22 cellular contexts compared by ENCODE assay signal in genomic region chr2:46489430-46489829, GRCh38. TPM values are rescaled to one million over a fixed set of nuclear protein-coding genes. Genes with fewer than 3 reads are reported as not detected.
A peak's percentile ranks its signal among the peaks of the same experiment; 100 is the strongest.
DNase-seq lines count a peak whose midpoint lies in the region; TF ChIP-seq lines count a peak whose summit lies in the region.
"Had no signal": no experiment of that assay in that cellular context is flagged by ENCODE, and none has a peak within 500 bp of the region (broad histone marks: within the 10 kb centered on the region; RNA-seq: fewer than 3 reads in every experiment).

No MANE protein-coding gene starts in this region.

- CTCF ChIA-PET in MCF 10A (lab: Yijun Ruan, JAX): interaction anchor here (0.6 to 0.7 kb wide), 3 partner anchors 43 to 453 kb away, joined by 4 to 5 read pairs (median 4); no protein-coding TSS in a partner anchor

- intact Hi-C loops in breast epithelium (cut with DNase I; ENCODE audit: low total_unique reads) (no loop called here), MCF 10A (cut with micrococcal nuclease) (no loop called here), testis (cut with DNase I; ENCODE audit: low total_unique reads) (no loop called here), posterior vena cava (cut with DNase I) (loop anchor here in 1 of 2 donors (10.0 kb wide), 1 partner anchor 65 kb away; no protein-coding TSS in a partner anchor)

- TF ChIP-seq POLR2A in breast epithelium (IDR thresholded peaks at IDR 0.05) (no peak), testis (IDR thresholded peaks at IDR 0.05) (no peak)

- 70 to 74% methylated on average over 4 of the region's 4 CpGs for WGBS in testis, 2 donors

- no peak overlapping the region for H3K27ac Mint-ChIP-seq in MCF 10A (ENCODE audit: low read depth, unreplicated experiment)
- H3K27ac Mint-ChIP-seq: activated B cell treated with CpG ODN at 0.5 μM for 24 hours, T-cell had no signal

- no peaks in the 10 kb centered on the region for H3K9me3 ChIP-seq in breast epithelium
- no peaks in the 10 kb centered on the region for H3K9me3 ChIP-seq in WERI-Rb-1 (ENCODE audit: severe bottlenecking)
- no peaks in the 10 kb centered on the region for H3K9me3 ChIP-seq in testis
- H3K9me3 ChIP-seq: Peyer's patch had no signal

- TF ChIP-seq CTCF in breast epithelium (IDR thresholded peaks at IDR 0.05): no peak
- no peak for TF ChIP-seq CTCF in MCF 10A (IDR thresholded peaks at IDR 0.05; ENCODE audit: unreplicated experiment)
- TF ChIP-seq CTCF in WERI-Rb-1 (IDR thresholded peaks at IDR 0.05; ENCODE audit: low read depth, low read length): no peak
- no peak for TF ChIP-seq CTCF in testis (IDR thresholded peaks at IDR 0.05)

- H3K4me1 ChIP-seq in breast epithelium (no peaks in the 10 kb centered on the region), testis (peaks cover 23% of the 10 kb centered on the region)

- POLR2A ChIA-PET in MCF 10A (lab: Yijun Ruan, JAX): no interaction called here

- peaks cover 19% of the 10 kb centered on the region for H3K4me1 Mint-ChIP-seq in MCF 10A (ENCODE audit: insufficient read depth, unreplicated experiment)

- H3K27me3 Mint-ChIP-seq in MCF 10A (ENCODE audit: insufficient read depth, unreplicated experiment): no peaks in the 10 kb centered on the region
- H3K27me3 Mint-ChIP-seq: activated B cell treated with CpG ODN at 0.5 μM for 24 hours had no signal

- H3K27me3 ChIP-seq in breast epithelium (no peaks in the 10 kb centered on the region), WERI-Rb-1 (ENCODE audit: insufficient read depth, low read depth, severe bottlenecking) (no peaks in the 10 kb centered on the region), layer of hippocampus (ENCODE audit: control insufficient read depth, insufficient read depth, low read length) (no peaks in the 10 kb centered on the region), testis (no peaks in the 10 kb centered on the region)
- H3K27me3 ChIP-seq: Peyer's patch had no signal

- no peaks in the 10 kb centered on the region for H3K9me3 Mint-ChIP-seq in MCF 10A (ENCODE audit: unreplicated experiment)
- H3K9me3 Mint-ChIP-seq: activated B cell treated with CpG ODN at 0.5 μM for 24 hours, T-cell had no signal

- H3K27ac ChIP-seq in breast epithelium (peak overlapping the region; percentile 45 to 80), WERI-Rb-1 (peak overlapping the region; percentile 14), layer of hippocampus (ENCODE audit: low read depth, low read length) (peak overlapping the region; percentile 75), testis (no peak overlapping the region)
- H3K27ac ChIP-seq: Peyer's patch had no signal

- H3K36me3 ChIP-seq in breast epithelium (no peaks in the 10 kb centered on the region), WERI-Rb-1 (no peaks in the 10 kb centered on the region), testis (ENCODE audit: low read depth, missing control alignments) (no peaks in the 10 kb centered on the region)
- H3K36me3 ChIP-seq: Peyer's patch had no signal

- H3K4me3 ChIP-seq in breast epithelium (no peak overlapping the region), WERI-Rb-1 (ENCODE audit: low read depth, low read length) (no peak overlapping the region), testis (no peak overlapping the region)
- H3K4me3 ChIP-seq: Peyer's patch had no signal

- BruUV-seq in MCF 10A (replicated peaks; lab: Mats Ljungman, UMichigan): no TSS peak

- no peaks in the 10 kb centered on the region for H3K36me3 Mint-ChIP-seq in MCF 10A (ENCODE audit: insufficient read depth, unreplicated experiment)
- H3K36me3 Mint-ChIP-seq: T-cell had no signal

- DNase-seq in breast epithelium (ENCODE audit: low spot score in 2 of 2): no peak
- DNase-seq in MCF 10A (ENCODE audit: unreplicated experiment): no peak
- DNase-seq in WERI-Rb-1: no peak
- DNase-seq in testis: peak; percentile 30
- DNase-seq in occipital lobe (lab: John Stamatoyannopoulos, UW): no peak
- no peak for DNase-seq in posterior vena cava (ENCODE audit: low spot score)
- DNase-seq in A172 (ENCODE audit: low spot score): no peak
- DNase-seq: activated B cell treated with CpG ODN at 0.5 μM for 24 hours; activated effector memory CD4-positive, alpha-beta T cell treated with Interleukin-2 at 50 U/mL for 16 hours; amniotic stem cell; dermis blood vessel endothelial cell; erythroblast; glutamatergic neuron; Karpas-422; NCI-H1417; NCI-H2171 treated with DMSO at 0.1 percent for 48 hours; NCI-H748 treated with DMSO at 0.1 percent for 48 hours; Peyer's patch; stimulated activated naive CD4-positive, alpha-beta T cell treated with Interleukin-2 at 50 U/mL for 16 hours; T-cell had no signal

- no peak overlapping the region for H3K4me3 Mint-ChIP-seq in MCF 10A (ENCODE audit: unreplicated experiment)
- H3K4me3 Mint-ChIP-seq: activated B cell treated with CpG ODN at 0.5 μM for 24 hours, T-cell had no signal

RNA-seq across cellular contexts. Expression of gene TMEM247, which starts 10.1 kb away (rescaled TPM):
- total RNA-seq in breast epithelium (not detected), MCF 10A (2022) (not detected in 2 replicates), testis (10 to 100 TPM; 18.5 to 27.2 TPM), occipital lobe (not detected), posterior vena cava (not detected)
- 59.4 TPM for polyA plus RNA-seq in testis (ENCODE audit: insufficient read depth, low read depth, low replicate concordance)
- total RNA-seq in A172 (2014; rRNA removed; shearing (Covaris generic)): not detected in 2 replicates
- total RNA-seq: activated B cell treated with CpG ODN at 0.5 μM for 24 hours, dermis blood vessel endothelial cell, Peyer's patch, T-cell, urinary bladder had no signal
- polyA plus RNA-seq: urinary bladder had no signal

RNA-seq across cellular contexts. Expression of gene RHOQ, which starts 52.9 kb away (rescaled TPM):
- total RNA-seq in breast epithelium: 100 to 1,000 TPM in 2 of 3 donors, 10 to 100 TPM in 1; 90.7 to 302 (median 110) TPM
- 30.4 and 44.8 TPM in 2 replicates for total RNA-seq in MCF 10A (2022)
- 10 to 100 TPM; 25.2 to 37.7 TPM for total RNA-seq in testis
- polyA plus RNA-seq in testis (ENCODE audit: insufficient read depth, low read depth, low replicate concordance): 28.6 TPM
- total RNA-seq in occipital lobe: 20.4 TPM
- total RNA-seq in posterior vena cava: 100 to 1,000 TPM; 162 to 201 TPM
- 64.7 and 70.9 TPM in 2 replicates for total RNA-seq in A172 (2014; rRNA removed; shearing (Covaris generic))

RNA-seq across cellular contexts. Expression of gene ATP6V1E2, which starts 52.9 kb away (rescaled TPM):
- total RNA-seq in breast epithelium (1 to 10 TPM; 4.9 to 9.0 (median 8.5) TPM), MCF 10A (2022) (11.9 and 18.4 TPM in 2 replicates), testis (10 to 100 TPM; 23.8 to 28.7 TPM), occipital lobe (6.4 TPM), posterior vena cava (1 to 10 TPM; 4.9 to 5.3 TPM)
- 63.0 TPM for polyA plus RNA-seq in testis (ENCODE audit: insufficient read depth, low read depth, low replicate concordance)
- 12.6 and 13.8 TPM in 2 replicates for total RNA-seq in A172 (2014; rRNA removed; shearing (Covaris generic))

Comparison
In these comparisons a context has a peak if more than half of its experiments do, and no peak if none do; other contexts are left out.
1. H3K27ac ChIP-seq: peak in breast epithelium (2 of 2), WERI-Rb-1 (single experiment) and layer of hippocampus (single experiment); none in testis (0 of 2).
2. RNA of gene TMEM247, which starts 10.1 kb away (total RNA-seq): 18.5 to 27.2 TPM in testis; not detected in breast epithelium, not detected in MCF 10A, not detected in occipital lobe (single experiment), not detected in posterior vena cava and not detected in A172; every median in the first group is over 10 times any median in the second.